ENCODE assay signal across 18 cellular contexts in the genomic region with DNA sequence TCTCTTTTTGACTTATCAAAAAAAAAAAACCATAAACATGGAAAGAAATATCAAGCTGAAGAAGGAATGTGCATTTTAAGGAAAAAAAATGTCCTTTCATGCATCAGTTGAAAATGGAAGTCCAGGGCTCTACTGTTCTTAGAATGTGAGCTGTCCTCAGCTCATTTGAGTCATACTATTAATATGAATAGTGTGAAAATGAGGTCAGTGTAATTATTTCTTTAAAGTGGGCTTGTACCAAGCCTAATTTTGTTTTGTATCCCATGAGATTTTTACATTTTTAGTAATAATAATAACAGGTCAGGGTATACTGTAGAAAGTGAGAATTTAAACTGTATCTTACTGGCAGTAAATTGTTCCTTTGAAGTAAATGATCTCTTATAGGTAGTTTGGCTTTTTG.
"Had no signal": no experiment of that assay in that cellular context is flagged by ENCODE, and none has a peak within 500 bp of the region (broad histone marks: within the 10 kb centered on the region; RNA-seq: fewer than 3 reads in every experiment).

No MANE protein-coding gene starts in this region.

- H3K27me3 ChIP-seq: heart right ventricle, tibial artery, uterus had no signal

- H3K4me1 ChIP-seq: uterus had no signal

- H3K4me3 ChIP-seq: heart right ventricle, lung, prostate gland, skin epidermis, tibial artery, uterus had no signal

- ATAC-seq: heart right ventricle; left cardiac atrium; right cardiac atrium; stimulated activated naive B cell treated with anti-CD40 and anti-IgM and Interleukin-4, amounts not matched to agents 10 μg/mL and 1 μg/mL and 100 μg/mL, for 72 hours had no signal

- H3K9me3 ChIP-seq: heart right ventricle, prostate gland, tibial artery, uterus had no signal

- H3K27ac ChIP-seq: epithelial cell of prostate, heart right ventricle, skin epidermis, tibial artery, uterus had no signal

- H3K27me3 Mint-ChIP-seq: activated CD4-positive, alpha-beta T cell treated with anti-CD3 and anti-CD28 coated beads, Interleukin-2, amount 10 ng/mL, durations not matched to agents 7 days and 5 days; stimulated activated naive B cell treated with anti-CD40 and anti-IgM and Interleukin-4, amounts not matched to agents 10 μg/mL and 1 μg/mL and 100 μg/mL, for 72 hours had no signal

- H3K36me3 Mint-ChIP-seq: stimulated activated naive B cell treated with anti-CD40 and anti-IgM and Interleukin-4, amounts not matched to agents 10 μg/mL and 1 μg/mL and 100 μg/mL, for 72 hours had no signal

- H3K4me3 Mint-ChIP-seq: activated CD4-positive, alpha-beta T cell treated with anti-CD3 and anti-CD28 coated beads, Interleukin-2, amount 10 ng/mL, durations not matched to agents 7 days and 5 days; mesothelial cell of epicardium; nephron progenitor cell; stimulated activated naive B cell treated with anti-CD40 and anti-IgM and Interleukin-4, amounts not matched to agents 10 μg/mL and 1 μg/mL and 100 μg/mL, for 72 hours had no signal

- H3K36me3 ChIP-seq: heart right ventricle, prostate gland, tibial artery, uterus had no signal

- H3K9me3 Mint-ChIP-seq: activated CD4-positive, alpha-beta T cell treated with anti-CD3 and anti-CD28 coated beads, Interleukin-2, amount 10 ng/mL, durations not matched to agents 7 days and 5 days had no signal

- H3K27ac Mint-ChIP-seq: activated CD4-positive, alpha-beta T cell treated with anti-CD3 and anti-CD28 coated beads, Interleukin-2, amount 10 ng/mL, durations not matched to agents 7 days and 5 days; mesothelial cell of epicardium; nephron progenitor cell; stimulated activated naive B cell treated with anti-CD40 and anti-IgM and Interleukin-4, amounts not matched to agents 10 μg/mL and 1 μg/mL and 100 μg/mL, for 72 hours had no signal

- DNase-seq: activated CD4-positive, alpha-beta T cell treated with anti-CD3 and anti-CD28 coated beads, Interleukin-2, amount 10 ng/mL, durations not matched to agents 7 days and 5 days; activated naive CD4-positive, alpha-beta T cell; aorta; heart right ventricle; left cardiac atrium; nephron progenitor cell; occipital lobe; right cardiac atrium; stimulated activated CD4-positive, alpha-beta T cell treated with anti-CD3 and anti-CD28 coated beads, Interleukin-15, amount 100 ng/mL, for 24 hours; stimulated activated CD4-positive, alpha-beta T cell treated with anti-CD3 and anti-CD28 coated beads, Interleukin-4, amount 100 ng/mL, for 1 hour; stimulated activated naive B cell treated with anti-CD40 and anti-IgM and Interleukin-4, amounts not matched to agents 10 μg/mL and 1 μg/mL and 100 μg/mL, for 72 hours; tibial artery; uterus had no signal

- H3K4me1 Mint-ChIP-seq: activated CD4-positive, alpha-beta T cell treated with anti-CD3 and anti-CD28 coated beads, Interleukin-2, amount 10 ng/mL, durations not matched to agents 7 days and 5 days; mesothelial cell of epicardium; nephron progenitor cell had no signal
